9 cellular contexts compared by ENCODE assay signal in genomic region chr19:18649371-18650047, GRCh38. TPM values are rescaled to one million over a fixed set of nuclear protein-coding genes. Genes with fewer than 3 reads are reported as not detected.
DNase-seq lines count a peak whose midpoint lies in the region; ATAC-seq, FAIRE-seq and TF ChIP-seq lines count a peak whose summit lies in the region.
"Had no signal": no experiment of that assay in that cellular context is flagged by ENCODE, and none has a peak within 500 bp of the region (broad histone marks: within the 10 kb centered on the region; RNA-seq: fewer than 3 reads in every experiment).

No MANE protein-coding gene starts in this region.

- ATAC-seq in HepG2 (no peak), HG03196 (IDR thresholded peaks at IDR 0.05; ENCODE audit: unreplicated experiment) (no peak)

- H3K4me3 ChIP-seq in liver (ENCODE audit: low read depth in 1 of 3, low read length in 3 of 3), result no peak overlapping the region
- no peak overlapping the region for H3K4me3 ChIP-seq in HepG2 (replicated peaks in 1 of 3; ENCODE audit: insufficient read depth in 1 of 3, low read depth in 2 of 3, low read length in 3 of 3)
- peak overlapping the region; percentile 17 to 37 for H3K4me3 ChIP-seq in vagina

- TF ChIP-seq CTCF in liver (IDR thresholded peaks at IDR 0.05; ENCODE audit: low read depth, low read length, missing input control) (no peak), HepG2 (CRISPR knock-in tag; IDR thresholded peaks at IDR 0.05) (no peak), endothelial cell (IDR thresholded peaks at IDR 0.05; ENCODE audit: unreplicated experiment) (no peak), vagina (IDR thresholded peaks at IDR 0.05) (no peak)

- no peaks in the 10 kb centered on the region for H3K36me3 ChIP-seq in liver (ENCODE audit: control insufficient read depth in 4 of 4, insufficient read depth in 3 of 4, low read depth in 1 of 4, low read length in 3 of 4)
- no peaks in the 10 kb centered on the region; a peak in 1 of 5 replicates for H3K36me3 ChIP-seq in HepG2 (replicated peaks in 1 of 2; ENCODE audit: control insufficient read depth in 1 of 2, insufficient read depth in 2 of 2, low read length in 2 of 2)
- H3K36me3 ChIP-seq in vagina, result no peaks in the 10 kb centered on the region

- H3K27me3 ChIP-seq in liver (ENCODE audit: control insufficient read depth in 4 of 4, insufficient read depth in 4 of 4, low read length in 3 of 4) (no peaks in the 10 kb centered on the region), HepG2 (ENCODE audit: control insufficient read depth in 1 of 2, insufficient read depth in 2 of 2, low read length in 2 of 2) (no peaks in the 10 kb centered on the region), vagina (no peaks in the 10 kb centered on the region)

- H3K4me1 ChIP-seq in liver (ENCODE audit: control insufficient read depth in 4 of 4, insufficient read depth in 4 of 4, low read length in 3 of 4) (peaks cover 0 to 14% (median 2%) of the 10 kb centered on the region in 4 donors), HepG2 (ENCODE audit: insufficient read depth, low read length) (peaks cover 4% of the 10 kb centered on the region; the same call in 1 of the 2 replicates), vagina (peaks cover 44% of the 10 kb centered on the region)

- peaks cover 2% of the 10 kb centered on the region for H3K79me2 ChIP-seq in HepG2 (ENCODE audit: insufficient read depth, low read length)

- no peak overlapping the region for H2AFZ ChIP-seq in HepG2 (ENCODE audit: low read length)

- H3K9me3 ChIP-seq in liver (ENCODE audit: control insufficient read depth in 4 of 4, low read length in 3 of 4), result no peaks in the 10 kb centered on the region
- H3K9me3 ChIP-seq in HepG2 (ENCODE audit: low read length), result no peaks in the 10 kb centered on the region
- H3K9me3 ChIP-seq in vagina, result no peaks in the 10 kb centered on the region

- peak overlapping the region; percentile 74 to 78 for H3K27ac ChIP-seq in liver (ENCODE audit: low read depth in 1 of 2, low read length in 2 of 2)
- no peak overlapping the region for H3K27ac ChIP-seq in HepG2 (ENCODE audit: extremely low read length, insufficient read depth, low read length)
- H3K27ac ChIP-seq in vagina, result peak overlapping the region; percentile 86

- TF ChIP-seq POLR2A in HepG2 (IDR thresholded peaks at IDR 0.05; ENCODE audit: insufficient read depth in 1 of 2, low read depth in 2 of 2, low read length in 2 of 2) (no peak), vagina (IDR thresholded peaks at IDR 0.05) (no peak)

- no peaks in the 10 kb centered on the region for H4K20me1 ChIP-seq in HepG2 (ENCODE audit: insufficient read depth, low read length)

- WGBS in liver, result 69% methylated on average over 27 of the region's 27 CpGs
- 96% methylated on average over 25 of the region's 27 CpGs for WGBS in HepG2 (ENCODE audit: low lambda C conversion rate)

- H3K27me3 Mint-ChIP-seq in endothelial cell (ENCODE audit: unreplicated experiment), result peaks cover 8% of the 10 kb centered on the region

- no peaks in the 10 kb centered on the region for H3K9me3 Mint-ChIP-seq in endothelial cell (ENCODE audit: unreplicated experiment)

- H3K9ac ChIP-seq in liver (ENCODE audit: low read depth in 1 of 2, low read length in 2 of 2) (no peak overlapping the region), HepG2 (ENCODE audit: insufficient read depth, low read depth, low read length) (no peak overlapping the region)

- POLR2A ChIA-PET in HepG2 (lab: Yijun Ruan, JAX), result no interaction called here

- H3K4me3 Mint-ChIP-seq in endothelial cell (ENCODE audit: unreplicated experiment), result peak overlapping the region; percentile 31

- no TSS peak for BruUV-seq in HepG2 (replicated peaks; lab: Mats Ljungman, UMichigan)

- CTCF ChIA-PET in HepG2 (lab: Yijun Ruan, JAX; ENCODE audit: low intra/inter-chr PET ratio, low total read pairs), result no interaction called here

- TF ChIP-seq EP300 in HepG2 (IDR thresholded peaks at IDR 0.05; ENCODE audit: low read depth in 2 of 2, low read length in 2 of 2), result no peak
- TF ChIP-seq EP300 in HepG2 (CRISPR knock-in tag; IDR thresholded peaks at IDR 0.05; ENCODE audit: borderline replicate concordance), result no peak

- intact Hi-C loops in HepG2 (cut with micrococcal nuclease; ENCODE audit: unreplicated experiment) (no loop called here), vagina (cut with DNase I) (no loop called here)

- H3K4me2 ChIP-seq in HepG2 (ENCODE audit: low read depth, low read length), result no peak overlapping the region

- peaks cover 5% of the 10 kb centered on the region for H3K36me3 Mint-ChIP-seq in endothelial cell (ENCODE audit: low read depth, unreplicated experiment)

- H3K4me1 Mint-ChIP-seq in endothelial cell (ENCODE audit: unreplicated experiment), result peaks cover 1% of the 10 kb centered on the region

- no peak for TF ChIP-seq RAD21 in liver (IDR thresholded peaks at IDR 0.05)
- TF ChIP-seq RAD21 in HepG2 (CRISPR knock-in tag; IDR thresholded peaks at IDR 0.05), result no peak

- in situ Hi-C loops in HepG2 (cut with HindIII; ENCODE audit: extremely low pct_ligation_motif_present, low pct_unique_long_range_greater_than_20kb), result no loop called here

- DNase-seq in HepG2 (ENCODE audit: low spot score) (no peak), endothelial cell (ENCODE audit: low spot score) (no peak), myocyte (ENCODE audit: low read depth) (peak; percentile 88), vagina (ENCODE audit: extremely low spot score in 2 of 2) (no peak), cerebellum (ENCODE audit: low spot score) (no peak)
- no peak for DNase-seq in activated CD4-positive, alpha-beta T cell treated with anti-CD3 and anti-CD28 coated beads, Interleukin-2, amount 50 U/mL, for 4 hours

- no peak for FAIRE-seq in HepG2 (lab: Jason Lieb, UNC)

- no peak overlapping the region for H3K27ac Mint-ChIP-seq in endothelial cell (ENCODE audit: unreplicated experiment)

RNA-seq across cellular contexts. Expression of gene KLHL26, which starts 12.7 kb away (rescaled TPM):
- total RNA-seq in liver (1 to 10 TPM; 2.4 to 5.9 TPM), HepG2 (2016; rRNA removed; fragmentation: Illumina TruSeq; extraction: Trizol) (1.7 and 3.4 TPM in 2 replicates), endothelial cell (ENCODE audit: unreplicated experiment) (5.1 TPM), myocyte (3.5 and 3.9 TPM in 2 replicates), vagina (8.3 TPM), cerebellum (6.4 TPM)
- polyA plus RNA-seq in liver (1 to 10 TPM; 2.3 to 2.4 TPM), HepG2 (2011; rRNA removed) (1.2 and 1.5 TPM in 2 replicates)
- 0.30 and 0.35 TPM in 2 replicates for total RNA-seq in HepG2 (2016; cell fraction: cytosol; rRNA removed; fragmentation: Illumina TruSeq; extraction: Trizol; ENCODE audit: low read depth)
- 2.3 and 3.2 TPM in 2 replicates for total RNA-seq in HepG2 (2016; cell fraction: insoluble cytoplasmic fraction; rRNA removed; fragmentation: Illumina TruSeq; extraction: Trizol)
- total RNA-seq in HepG2 (2016; cell fraction: membrane; rRNA removed; fragmentation: Illumina TruSeq; extraction: Trizol), result 1.5 TPM in 2 replicates
- total RNA-seq in HepG2 (2016; cell fraction: nucleus; rRNA removed; fragmentation: Illumina TruSeq; extraction: Trizol), result 2.7 and 3.4 TPM in 2 replicates
- 0.91 and 1.1 TPM in 2 replicates for polyA plus RNA-seq in HepG2 (2011; cell fraction: cytosol; rRNA removed)
- 3.2 and 6.3 TPM in 2 replicates for polyA plus RNA-seq in HepG2 (2011; cell fraction: nucleus; rRNA removed)
- 1.5 and 1.8 TPM in 2 replicates for polyA plus RNA-seq in HepG2 (2012)
- 0.21 and 0.23 TPM in 2 replicates for polyA plus RNA-seq in HepG2 (2016; cell fraction: cytosol; fragmentation: Illumina TruSeq; extraction: Trizol; ENCODE audit: low read depth)
- polyA plus RNA-seq in HepG2 (2016; cell fraction: insoluble cytoplasmic fraction; fragmentation: Illumina TruSeq; extraction: Trizol; ENCODE audit: low read depth), result 2.2 and 3.4 TPM in 2 replicates
- 0.58 and 0.76 TPM in 2 replicates for polyA plus RNA-seq in HepG2 (2016; cell fraction: membrane; fragmentation: Illumina TruSeq; extraction: Trizol; ENCODE audit: low read depth)
- 5.0 and 5.4 TPM in 2 replicates for polyA plus RNA-seq in HepG2 (2016; cell fraction: nucleus; fragmentation: Illumina TruSeq; extraction: Trizol; ENCODE audit: insufficient read depth, low read depth)
- 3.3 and 11.9 TPM in 2 replicates for polyA minus RNA-seq in HepG2 (2011; rRNA and poly(A)+ RNA removed; ENCODE audit: low replicate concordance)
- 5.0 and 6.3 TPM in 2 replicates for polyA minus RNA-seq in HepG2 (2011; cell fraction: cytosol; rRNA and poly(A)+ RNA removed)
- 0.99 and 1.3 TPM in 2 replicates for polyA minus RNA-seq in HepG2 (2011; cell fraction: nucleus; rRNA and poly(A)+ RNA removed)
- polyA plus RNA-seq in myocyte (2012), result 9.1 TPM

RNA-seq across cellular contexts. Expression of gene CRTC1, which starts 34.0 kb away (rescaled TPM):
- total RNA-seq in liver, result 1 to 10 TPM; 1.5 to 2.2 TPM
- 1 to 10 TPM; 1.5 to 3.5 TPM for polyA plus RNA-seq in liver
- total RNA-seq in HepG2 (2016; rRNA removed; fragmentation: Illumina TruSeq; extraction: Trizol), result 1.3 and 2.0 TPM in 2 replicates
- 1.1 and 1.4 TPM in 2 replicates for total RNA-seq in HepG2 (2016; cell fraction: cytosol; rRNA removed; fragmentation: Illumina TruSeq; extraction: Trizol; ENCODE audit: low read depth)
- 1.7 and 2.3 TPM in 2 replicates for total RNA-seq in HepG2 (2016; cell fraction: insoluble cytoplasmic fraction; rRNA removed; fragmentation: Illumina TruSeq; extraction: Trizol)
- total RNA-seq in HepG2 (2016; cell fraction: membrane; rRNA removed; fragmentation: Illumina TruSeq; extraction: Trizol), result 2.2 TPM in 2 replicates
- 3.1 and 3.5 TPM in 2 replicates for total RNA-seq in HepG2 (2016; cell fraction: nucleus; rRNA removed; fragmentation: Illumina TruSeq; extraction: Trizol)
- 2.7 and 3.2 TPM in 2 replicates for polyA plus RNA-seq in HepG2 (2011; rRNA removed)
- 0.50 and 0.95 TPM in 2 replicates for polyA plus RNA-seq in HepG2 (2011; cell fraction: cytosol; rRNA removed)
- polyA plus RNA-seq in HepG2 (2011; cell fraction: nucleus; rRNA removed), result 31.6 and 41.4 TPM in 2 replicates
- polyA plus RNA-seq in HepG2 (2012), result 6.5 and 6.6 TPM in 2 replicates
- 2.6 and 2.8 TPM in 2 replicates for polyA plus RNA-seq in HepG2 (2016; cell fraction: cytosol; fragmentation: Illumina TruSeq; extraction: Trizol; ENCODE audit: low read depth)
- 5.0 and 6.1 TPM in 2 replicates for polyA plus RNA-seq in HepG2 (2016; cell fraction: insoluble cytoplasmic fraction; fragmentation: Illumina TruSeq; extraction: Trizol; ENCODE audit: low read depth)
- polyA plus RNA-seq in HepG2 (2016; cell fraction: membrane; fragmentation: Illumina TruSeq; extraction: Trizol; ENCODE audit: low read depth), result 4.2 TPM in 2 replicates
- 17.9 and 20.5 TPM in 2 replicates for polyA plus RNA-seq in HepG2 (2016; cell fraction: nucleus; fragmentation: Illumina TruSeq; extraction: Trizol; ENCODE audit: insufficient read depth, low read depth)
- polyA minus RNA-seq in HepG2 (2011; rRNA and poly(A)+ RNA removed; ENCODE audit: low replicate concordance), result 1.4 and 2.3 TPM in 2 replicates
- 2.1 and 2.7 TPM in 2 replicates for polyA minus RNA-seq in HepG2 (2011; cell fraction: cytosol; rRNA and poly(A)+ RNA removed)
- polyA minus RNA-seq in HepG2 (2011; cell fraction: nucleus; rRNA and poly(A)+ RNA removed), result 5.2 and 5.5 TPM in 2 replicates
- 17.5 TPM for total RNA-seq in endothelial cell (ENCODE audit: unreplicated experiment)
- 2.8 and 3.3 TPM in 2 replicates for total RNA-seq in myocyte
- 18.6 TPM for polyA plus RNA-seq in myocyte (2012)
- 7.4 TPM for total RNA-seq in vagina
- 12.8 TPM for total RNA-seq in cerebellum

RNA-seq across cellular contexts. Expression of gene TMEM59L, which starts 36.8 kb away (rescaled TPM):
- total RNA-seq in liver (under 1 TPM in 1 of 2 donors, not detected in 1; 0.08 TPM), HepG2 (2016; rRNA removed; fragmentation: Illumina TruSeq; extraction: Trizol) (0.69 and 0.97 TPM in 2 replicates), endothelial cell (ENCODE audit: unreplicated experiment) (0.15 TPM), myocyte (0.64 TPM in 1 of 2 replicates, not detected in the other), vagina (4.2 TPM), cerebellum (28.9 TPM)
- polyA plus RNA-seq in liver (under 1 TPM; 0.08 to 0.15 TPM), HepG2 (2011; rRNA removed) (5.5 and 7.2 TPM in 2 replicates)
- total RNA-seq in HepG2 (2016; cell fraction: cytosol; rRNA removed; fragmentation: Illumina TruSeq; extraction: Trizol; ENCODE audit: low read depth), result 0.61 and 0.88 TPM in 2 replicates
- 0.77 and 1.4 TPM in 2 replicates for total RNA-seq in HepG2 (2016; cell fraction: insoluble cytoplasmic fraction; rRNA removed; fragmentation: Illumina TruSeq; extraction: Trizol)
- 0.49 and 0.65 TPM in 2 replicates for total RNA-seq in HepG2 (2016; cell fraction: membrane; rRNA removed; fragmentation: Illumina TruSeq; extraction: Trizol)
- total RNA-seq in HepG2 (2016; cell fraction: nucleus; rRNA removed; fragmentation: Illumina TruSeq; extraction: Trizol), result 2.3 and 2.7 TPM in 2 replicates
- polyA plus RNA-seq in HepG2 (2011; cell fraction: cytosol; rRNA removed), result 4.1 and 4.6 TPM in 2 replicates
- 71.3 and 86.8 TPM in 2 replicates for polyA plus RNA-seq in HepG2 (2011; cell fraction: nucleus; rRNA removed)
- polyA plus RNA-seq in HepG2 (2012), result 8.3 and 22.3 TPM in 2 replicates
- 1.0 and 2.0 TPM in 2 replicates for polyA plus RNA-seq in HepG2 (2016; cell fraction: cytosol; fragmentation: Illumina TruSeq; extraction: Trizol; ENCODE audit: low read depth)
- polyA plus RNA-seq in HepG2 (2016; cell fraction: insoluble cytoplasmic fraction; fragmentation: Illumina TruSeq; extraction: Trizol; ENCODE audit: low read depth), result 1.7 and 1.9 TPM in 2 replicates
- 1.6 TPM in 2 replicates for polyA plus RNA-seq in HepG2 (2016; cell fraction: membrane; fragmentation: Illumina TruSeq; extraction: Trizol; ENCODE audit: low read depth)
- 12.3 and 16.0 TPM in 2 replicates for polyA plus RNA-seq in HepG2 (2016; cell fraction: nucleus; fragmentation: Illumina TruSeq; extraction: Trizol; ENCODE audit: insufficient read depth, low read depth)
- 0.35 and 3.9 TPM in 2 replicates for polyA minus RNA-seq in HepG2 (2011; rRNA and poly(A)+ RNA removed; ENCODE audit: low replicate concordance)
- polyA minus RNA-seq in HepG2 (2011; cell fraction: cytosol; rRNA and poly(A)+ RNA removed), result 1.4 and 4.3 TPM in 2 replicates
- 5.0 and 5.5 TPM in 2 replicates for polyA minus RNA-seq in HepG2 (2011; cell fraction: nucleus; rRNA and poly(A)+ RNA removed)
- 19.2 TPM for polyA plus RNA-seq in myocyte (2012)
- total RNA-seq: T-helper 2 cell treated with Interferon-gamma antibody and Interleukin-4, amounts not matched to agents 100 ng/mL and 5 ng/mL, for 36 hours had no signal

RNA-seq across cellular contexts. Expression of gene CRLF1, which starts 42.9 kb away (rescaled TPM):
- total RNA-seq in liver, result 1 to 10 TPM in 1 of 2 donors, not detected in 1; 1.6 TPM
- 1 to 10 TPM in 1 of 2 donors, under 1 TPM in 1; 0.49 to 1.9 TPM for polyA plus RNA-seq in liver
- 105 and 217 TPM in 2 replicates for total RNA-seq in HepG2 (2016; rRNA removed; fragmentation: Illumina TruSeq; extraction: Trizol)
- total RNA-seq in HepG2 (2016; cell fraction: cytosol; rRNA removed; fragmentation: Illumina TruSeq; extraction: Trizol; ENCODE audit: low read depth), result 96.8 and 118 TPM in 2 replicates
- total RNA-seq in HepG2 (2016; cell fraction: insoluble cytoplasmic fraction; rRNA removed; fragmentation: Illumina TruSeq; extraction: Trizol), result 97.5 and 221 TPM in 2 replicates
- total RNA-seq in HepG2 (2016; cell fraction: membrane; rRNA removed; fragmentation: Illumina TruSeq; extraction: Trizol), result 191 and 193 TPM in 2 replicates
- 219 and 265 TPM in 2 replicates for total RNA-seq in HepG2 (2016; cell fraction: nucleus; rRNA removed; fragmentation: Illumina TruSeq; extraction: Trizol)
- 296 and 337 TPM in 2 replicates for polyA plus RNA-seq in HepG2 (2011; rRNA removed)
- 347 and 628 TPM in 2 replicates for polyA plus RNA-seq in HepG2 (2011; cell fraction: cytosol; rRNA removed)
- 244 and 327 TPM in 2 replicates for polyA plus RNA-seq in HepG2 (2011; cell fraction: nucleus; rRNA removed)
- 231 and 373 TPM in 2 replicates for polyA plus RNA-seq in HepG2 (2012)
- polyA plus RNA-seq in HepG2 (2016; cell fraction: cytosol; fragmentation: Illumina TruSeq; extraction: Trizol; ENCODE audit: low read depth), result 150 and 176 TPM in 2 replicates
- 122 and 154 TPM in 2 replicates for polyA plus RNA-seq in HepG2 (2016; cell fraction: insoluble cytoplasmic fraction; fragmentation: Illumina TruSeq; extraction: Trizol; ENCODE audit: low read depth)
- 207 and 208 TPM in 2 replicates for polyA plus RNA-seq in HepG2 (2016; cell fraction: membrane; fragmentation: Illumina TruSeq; extraction: Trizol; ENCODE audit: low read depth)
- polyA plus RNA-seq in HepG2 (2016; cell fraction: nucleus; fragmentation: Illumina TruSeq; extraction: Trizol; ENCODE audit: insufficient read depth, low read depth), result 462 and 526 TPM in 2 replicates
- 0.47 and 301 TPM in 2 replicates for polyA minus RNA-seq in HepG2 (2011; rRNA and poly(A)+ RNA removed; ENCODE audit: low replicate concordance)
- polyA minus RNA-seq in HepG2 (2011; cell fraction: cytosol; rRNA and poly(A)+ RNA removed), result 303 and 346 TPM in 2 replicates
- polyA minus RNA-seq in HepG2 (2011; cell fraction: nucleus; rRNA and poly(A)+ RNA removed), result 45.4 and 52.2 TPM in 2 replicates
- total RNA-seq in endothelial cell (ENCODE audit: unreplicated experiment), result 0.74 TPM
- total RNA-seq in myocyte, result 0.11 TPM in 1 of 2 replicates, not detected in the other
- 195 TPM for polyA plus RNA-seq in myocyte (2012)
- total RNA-seq in vagina, result 15.2 TPM
- 3.0 TPM for total RNA-seq in cerebellum
- total RNA-seq: T-helper 2 cell treated with Interferon-gamma antibody and Interleukin-4, amounts not matched to agents 100 ng/mL and 5 ng/mL, for 36 hours had no signal

Comparison
In these comparisons a context has a peak if more than half of its experiments do, and no peak if none do; other contexts are left out.
1. H3K4me3 ChIP-seq: peak in vagina (2 of 2); none in liver (0 of 3) and HepG2 (0 of 3).